ENCODE assay signal across 29 cellular contexts in the genomic region with DNA sequence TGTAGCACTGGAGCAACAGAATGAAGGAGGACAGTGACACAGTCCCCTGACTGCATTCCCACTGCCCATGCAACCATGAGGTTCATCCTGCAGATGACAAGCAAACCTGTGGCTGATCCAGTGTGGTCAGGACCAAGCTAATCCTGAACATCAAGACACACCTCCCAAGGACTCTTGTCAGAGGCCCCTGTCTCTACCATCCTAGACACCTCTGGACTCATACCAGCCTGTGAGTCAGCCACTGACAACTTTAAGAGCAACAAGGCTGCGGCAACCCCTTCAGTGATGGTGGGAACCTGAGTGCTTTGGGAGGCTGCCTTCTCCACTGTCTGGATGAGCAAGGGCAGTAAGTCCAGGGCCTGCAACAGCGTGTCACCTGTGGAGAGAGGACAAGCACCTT.
"Had no signal": no experiment of that assay in that cellular context is flagged by ENCODE, and none has a peak within 500 bp of the region (broad histone marks: within the 10 kb centered on the region; RNA-seq: fewer than 3 reads in every experiment).

No MANE protein-coding gene starts in this region.

- ATAC-seq: activated CD8-positive, alpha-beta memory T cell treated with anti-CD3 and anti-CD28 coated beads, Interleukin-2, amount 10 ng/mL, durations not matched to agents 7 days and 5 days; activated T-cell treated with anti-CD3 and anti-CD28 coated beads, Interleukin-2, amount 50 U/mL, for 72 hours; gastroesophageal sphincter; stimulated activated memory B cell treated with anti-CD40 and anti-IgM and Interleukin-4, amounts not matched to agents 10 μg/mL and 1 μg/mL and 100 μg/mL, for 72 hours; stimulated activated naive CD8-positive, alpha-beta T cell treated with anti-CD3 and anti-CD28 coated beads, Interleukin-15, amount 100 ng/mL, for 72 hours; T-helper 17 cell had no signal

- H3K27ac Mint-ChIP-seq: activated CD4-positive, alpha-beta memory T cell treated with anti-CD3 and anti-CD28 coated beads, Interleukin-2, amount 10 ng/mL, durations not matched to agents 7 days and 5 days; activated CD4-positive, alpha-beta T cell treated with anti-CD3 and anti-CD28 coated beads, Interleukin-2, amount 10 ng/mL, durations not matched to agents 24 days and 14 days; activated CD8-positive, alpha-beta memory T cell treated with anti-CD3 and anti-CD28 coated beads, Interleukin-2, amount 10 ng/mL, durations not matched to agents 7 days and 5 days; activated T-cell treated with anti-CD3 and anti-CD28 coated beads, Interleukin-2, amount 50 U/mL, for 72 hours; mesothelial cell of epicardium; naive B cell; stimulated activated memory B cell treated with anti-CD40 and anti-IgM and Interleukin-4, amounts not matched to agents 10 μg/mL and 1 μg/mL and 100 μg/mL, for 72 hours; stimulated activated naive CD8-positive, alpha-beta T cell treated with anti-CD3 and anti-CD28 coated beads, Interleukin-15, amount 100 ng/mL, for 72 hours; T-helper 17 cell; type B pancreatic cell had no signal

- H3K27ac ChIP-seq: brain microvascular endothelial cell, gastroesophageal sphincter, ovary, prostate gland, sigmoid colon, vagina had no signal

- H3K9me3 Mint-ChIP-seq: activated CD4-positive, alpha-beta memory T cell treated with anti-CD3 and anti-CD28 coated beads, Interleukin-2, amount 10 ng/mL, durations not matched to agents 7 days and 5 days; activated CD4-positive, alpha-beta T cell treated with anti-CD3 and anti-CD28 coated beads, Interleukin-2, amount 10 ng/mL, durations not matched to agents 24 days and 14 days; activated T-cell treated with anti-CD3 and anti-CD28 coated beads, Interleukin-2, amount 50 U/mL, for 72 hours; mesothelial cell of epicardium; naive B cell; stimulated activated memory B cell treated with anti-CD40 and anti-IgM and Interleukin-4, amounts not matched to agents 10 μg/mL and 1 μg/mL and 100 μg/mL, for 72 hours; stimulated activated naive CD8-positive, alpha-beta T cell treated with anti-CD3 and anti-CD28 coated beads, Interleukin-15, amount 100 ng/mL, for 72 hours; type B pancreatic cell had no signal

- H3K4me3 ChIP-seq: gastroesophageal sphincter, ovary, prostate gland, sigmoid colon, vagina had no signal

- H3K4me1 ChIP-seq: gastroesophageal sphincter, prostate gland, sigmoid colon, vagina had no signal

- H3K9me3 ChIP-seq: gastroesophageal sphincter, ovary, prostate gland, sigmoid colon, vagina had no signal

- DNase-seq: activated CD4-positive, alpha-beta memory T cell treated with anti-CD3 and anti-CD28 coated beads, Interleukin-2, amount 10 ng/mL, durations not matched to agents 7 days and 5 days; activated CD4-positive, alpha-beta T cell treated with anti-CD3 and anti-CD28 coated beads, Interleukin-2, amount 10 ng/mL, durations not matched to agents 24 days and 14 days; activated CD4-positive, CD25-positive, alpha-beta regulatory T cell treated with anti-CD3 and anti-CD28 coated beads, Interleukin-2, amount 50 U/mL, for 72 hours; activated CD8-positive, alpha-beta memory T cell treated with anti-CD3 and anti-CD28 coated beads, Interleukin-2, amount 10 ng/mL, durations not matched to agents 7 days and 5 days; activated naive CD4-positive, alpha-beta T cell treated with Interleukin-2 at 50 U/mL for 16 hours; activated T-cell treated with anti-CD3 and anti-CD28 coated beads, Interleukin-2, amount 50 U/mL, for 72 hours; amniotic stem cell; brain microvascular endothelial cell; cortex of kidney; hippocampal formation; kidney; naive B cell; ovary; retina; sigmoid colon; small intestine; stimulated activated CD4-positive, alpha-beta T cell treated with anti-CD3 and anti-CD28 coated beads, Interleukin-1b, Interleukin-23, amount 100 ng/mL, for 48 hours; stimulated activated CD4-positive, alpha-beta T cell treated with anti-CD3 and anti-CD28 coated beads, Interleukin-4, amount 100 ng/mL, for 4 hours; stimulated activated CD8-positive, alpha-beta memory T cell treated with anti-CD3 and anti-CD28 coated beads, Interleukin-4, amount 100 ng/mL, for 48 hours; stimulated activated naive CD8-positive, alpha-beta T cell treated with anti-CD3 and anti-CD28 coated beads, Interleukin-15, amount 100 ng/mL, for 72 hours; substantia nigra; T-helper 17 cell; T1000 had no signal

- H3K36me3 ChIP-seq: ovary had no signal
